8 cellular contexts compared by ENCODE assay signal in genomic region chr10:71729023-71729649, GRCh38. TPM values are rescaled to one million over a fixed set of nuclear protein-coding genes. Genes with fewer than 3 reads are reported as not detected.
A peak's percentile ranks its signal among the peaks of the same experiment; 100 is the strongest.
DNase-seq lines count a peak whose midpoint lies in the region; ATAC-seq and TF ChIP-seq lines count a peak whose summit lies in the region.

No MANE protein-coding gene starts in this region.

- H3K4me1 ChIP-seq in liver (ENCODE audit: control insufficient read depth in 4 of 4, insufficient read depth in 4 of 4, low read length in 3 of 4), result peaks cover 0 to 8% (median 4%) of the 10 kb centered on the region in 4 donors

- H3K36me3 ChIP-seq in liver (ENCODE audit: control insufficient read depth in 4 of 4, insufficient read depth in 3 of 4, low read depth in 1 of 4, low read length in 3 of 4), result no peaks in the 10 kb centered on the region

- ATAC-seq in HG03457 (IDR thresholded peaks at IDR 0.05; ENCODE audit: unreplicated experiment), result no peak

- no peak for TF ChIP-seq CTCF in liver (IDR thresholded peaks at IDR 0.05; ENCODE audit: low read depth, low read length, missing input control)

- CTCF ChIA-PET in activated naive CD4-positive, alpha-beta T cell treated with anti-CD3 and anti-CD28 coated beads, Interleukin-2, amount 10 ng/mL, durations not matched to agents 7 days and 5 days (lab: Charles Lee), result interaction anchor here (0.8 to 7.5 kb wide), 6 partner anchors 10 to 83 kb away, joined by 3 to 74 read pairs (median 4); partner anchors contain the start of gene VSIR

- H3K36me3 Mint-ChIP-seq in activated naive CD4-positive, alpha-beta T cell treated with anti-CD3 and anti-CD28 coated beads, Interleukin-2, amount 10 ng/mL, durations not matched to agents 7 days and 5 days, result peaks cover 5% of the 10 kb centered on the region
- H3K36me3 Mint-ChIP-seq in activated naive CD8-positive, alpha-beta T cell, result peaks cover 3% of the 10 kb centered on the region

- H3K9ac ChIP-seq in liver (ENCODE audit: low read depth in 1 of 2, low read length in 2 of 2), result no peak overlapping the region

- H3K9me3 Mint-ChIP-seq in activated naive CD4-positive, alpha-beta T cell treated with anti-CD3 and anti-CD28 coated beads, Interleukin-2, amount 10 ng/mL, durations not matched to agents 7 days and 5 days, result no peaks in the 10 kb centered on the region
- no peaks in the 10 kb centered on the region for H3K9me3 Mint-ChIP-seq in activated naive CD8-positive, alpha-beta T cell (ENCODE audit: low read depth)

- H3K27me3 Mint-ChIP-seq in activated naive CD4-positive, alpha-beta T cell treated with anti-CD3 and anti-CD28 coated beads, Interleukin-2, amount 10 ng/mL, durations not matched to agents 7 days and 5 days, result no peaks in the 10 kb centered on the region
- no peaks in the 10 kb centered on the region for H3K27me3 Mint-ChIP-seq in activated naive CD8-positive, alpha-beta T cell

- H3K4me1 Mint-ChIP-seq in activated naive CD4-positive, alpha-beta T cell treated with anti-CD3 and anti-CD28 coated beads, Interleukin-2, amount 10 ng/mL, durations not matched to agents 7 days and 5 days, result peaks cover 90% of the 10 kb centered on the region
- peaks cover 94% of the 10 kb centered on the region for H3K4me1 Mint-ChIP-seq in activated naive CD8-positive, alpha-beta T cell (ENCODE audit: low read depth)

- DNase-seq in activated naive CD4-positive, alpha-beta T cell treated with anti-CD3 and anti-CD28 coated beads, Interleukin-2, amount 10 ng/mL, durations not matched to agents 7 days and 5 days, result no peak
- no peak for DNase-seq in activated naive CD4-positive, alpha-beta T cell treated with Interleukin-2 at 50 U/mL for 16 hours
- no peak for DNase-seq in stimulated activated CD4-positive, alpha-beta T cell treated with anti-CD3 and anti-CD28 coated beads, Interleukin-2, amount 100 ng/mL, for 24 hours
- no peak for DNase-seq in activated CD8-positive, alpha-beta memory T cell treated with anti-CD3 and anti-CD28 coated beads for 24 hours
- DNase-seq in NCI-H2029 (lab: John Stamatoyannopoulos, UW), result no peak

- TF ChIP-seq RAD21 in liver (IDR thresholded peaks at IDR 0.05), result no peak

- 71% methylated on average over 12 of the region's 12 CpGs for WGBS in liver

- H3K27me3 ChIP-seq in liver (ENCODE audit: control insufficient read depth in 4 of 4, insufficient read depth in 4 of 4, low read length in 3 of 4), result no peaks in the 10 kb centered on the region

- no peak overlapping the region for H3K4me3 ChIP-seq in liver (ENCODE audit: low read depth in 1 of 3, low read length in 3 of 3)

- H3K9me3 ChIP-seq in liver (ENCODE audit: control insufficient read depth in 4 of 4, low read length in 3 of 4), result no peaks in the 10 kb centered on the region

- H3K4me3 Mint-ChIP-seq in activated naive CD4-positive, alpha-beta T cell treated with anti-CD3 and anti-CD28 coated beads, Interleukin-2, amount 10 ng/mL, durations not matched to agents 7 days and 5 days, result no peak overlapping the region
- H3K4me3 Mint-ChIP-seq in activated naive CD8-positive, alpha-beta T cell, result peak overlapping the region; percentile 60

- peak overlapping the region; percentile 99 for H3K27ac Mint-ChIP-seq in activated naive CD4-positive, alpha-beta T cell treated with anti-CD3 and anti-CD28 coated beads, Interleukin-2, amount 10 ng/mL, durations not matched to agents 7 days and 5 days
- H3K27ac Mint-ChIP-seq in activated naive CD8-positive, alpha-beta T cell, result peak overlapping the region; percentile 98

- peak overlapping the region; percentile 5 to 67 for H3K27ac ChIP-seq in liver (ENCODE audit: low read depth in 1 of 2, low read length in 2 of 2)

TF ChIP-seq in liver, 16 proteins besides CTCF, POLR2A, EP300 and RAD21:
- TF ChIP-seq, protein P1, sequence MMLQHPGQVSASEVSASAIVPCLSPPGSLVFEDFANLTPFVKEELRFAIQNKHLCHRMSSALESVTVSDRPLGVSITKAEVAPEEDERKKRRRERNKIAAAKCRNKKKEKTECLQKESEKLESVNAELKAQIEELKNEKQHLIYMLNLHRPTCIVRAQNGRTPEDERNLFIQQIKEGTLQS (IDR thresholded peaks at IDR 0.05), result no peak

RNA-seq across cellular contexts. Expression of gene C10orf105, which starts 9.6 kb away (rescaled TPM):
- under 1 TPM in 1 of 2 donors, not detected in 1; under 0.01 TPM for total RNA-seq in liver
- polyA plus RNA-seq in liver, result under 1 TPM in 1 of 2 donors, not detected in 1; 0.07 TPM

RNA-seq across cellular contexts. Expression of gene VSIR, which starts 44.2 kb away (rescaled TPM):
- total RNA-seq in liver, result 10 to 100 TPM; 11.3 to 12.2 TPM
- polyA plus RNA-seq in liver, result 10 to 100 TPM in 1 of 2 donors, 1 to 10 TPM in 1; 7.2 to 10.3 TPM
